In the genomic region with DNA sequence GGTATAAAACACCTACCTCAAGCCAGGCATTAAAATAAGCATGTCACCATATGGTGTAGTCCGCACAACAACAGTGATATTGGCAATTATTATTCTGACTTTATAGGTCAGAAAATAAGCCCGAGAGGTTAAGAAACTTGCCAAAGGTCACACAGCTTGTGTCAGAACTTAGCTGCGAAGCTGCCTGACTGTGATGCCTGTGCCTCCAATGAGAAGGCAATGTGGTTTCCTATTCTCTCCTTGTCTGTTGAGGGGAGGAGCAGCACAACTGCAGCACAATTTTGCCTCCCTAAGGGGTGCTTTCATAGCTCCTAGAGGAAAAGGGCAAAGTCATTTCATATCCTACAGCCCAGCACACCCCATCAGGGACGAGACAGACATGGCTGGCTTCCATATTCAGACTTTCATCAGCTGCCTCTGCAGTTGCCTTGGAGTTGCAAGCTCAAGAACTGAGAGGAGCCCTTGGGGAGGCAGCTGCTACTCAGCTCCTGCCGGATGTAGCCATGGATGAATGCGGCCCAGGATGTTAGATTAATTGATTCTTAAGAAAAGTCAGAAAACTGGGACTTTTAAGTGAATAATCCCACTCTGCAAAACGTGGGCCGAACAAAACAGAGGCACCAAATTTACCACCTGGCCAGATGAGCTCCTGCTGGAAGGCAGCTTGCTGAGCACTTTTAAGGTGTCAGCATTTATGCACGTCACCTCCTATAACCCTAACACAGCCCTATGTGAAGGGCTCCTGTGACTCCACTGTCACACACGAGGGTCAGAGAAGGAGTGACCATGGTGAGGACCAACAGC, we compare ENCODE assay signal across 8 cellular contexts. TPM values are rescaled to one million over a fixed set of nuclear protein-coding genes. Genes with fewer than 3 reads are reported as not detected.
DNase-seq lines count a peak whose midpoint lies in the region; ATAC-seq and TF ChIP-seq lines count a peak whose summit lies in the region.

No MANE protein-coding gene starts in this region.

- H3K4me3 ChIP-seq in heart left ventricle = no peak overlapping the region
- no peak overlapping the region for H3K4me3 ChIP-seq in hepatocyte

- H3K79me2 ChIP-seq in hepatocyte = no peaks in the 10 kb centered on the region

- H3K27ac ChIP-seq in heart left ventricle = no peak overlapping the region
- H3K27ac ChIP-seq in hepatocyte = no peak overlapping the region

- TF ChIP-seq POLR2A in heart left ventricle (IDR thresholded peaks at IDR 0.05) = no peak

- peaks cover 0 to 13% (median 0%) of the 10 kb centered on the region in 9 donors for H3K36me3 ChIP-seq in heart left ventricle
- H3K36me3 ChIP-seq in hepatocyte (replicated peaks; ENCODE audit: insufficient read depth, low read depth) = no peaks in the 10 kb centered on the region

- ATAC-seq in Right ventricle myocardium superior (ENCODE audit: poor library complexity) (peak; percentile 25), heart left ventricle (no peak), HG02642 (IDR thresholded peaks at IDR 0.05; ENCODE audit: poor library complexity, unreplicated experiment) (no peak), GM18517 (IDR thresholded peaks at IDR 0.05; ENCODE audit: unreplicated experiment) (no peak)

- POLR2A ChIA-PET in activated CD4-positive, alpha-beta memory T cell treated with anti-CD3 and anti-CD28 coated beads for 36 hours (lab: Charles Lee) = no interaction called here

- H3K27me3 ChIP-seq in heart left ventricle (no peaks in the 10 kb centered on the region), hepatocyte (no peaks in the 10 kb centered on the region)

- no peak overlapping the region for H2AFZ ChIP-seq in hepatocyte

- TF ChIP-seq CTCF in heart left ventricle (IDR thresholded peaks at IDR 0.05) (no peak), hepatocyte (IDR thresholded peaks at IDR 0.05; ENCODE audit: poor library complexity) (no peak)

- intact Hi-C loops in Right ventricle myocardium superior (cut with DNase I) = no loop called here
- intact Hi-C loops in heart left ventricle (cut with DNase I) = loop anchor here in 9 of 10 donors (1.0 to 10.0 kb wide), 6 partner anchors 78 to 480 kb away; partner anchors contain the start of gene ARPP19 (in 5 of the 9)
- intact Hi-C loops in activated CD4-positive, alpha-beta memory T cell treated with anti-CD3 and anti-CD28 coated beads for 36 hours (cut with micrococcal nuclease) = loop anchor here (1.0 to 2.0 kb wide), 5 partner anchors 74 to 478 kb away; partner anchors contain the start of gene MYO5A

- no peak overlapping the region for H3K27ac Mint-ChIP-seq in activated CD4-positive, alpha-beta memory T cell treated with anti-CD3 and anti-CD28 coated beads for 36 hours

- WGBS in heart left ventricle, 4 donors = 53 to 67% (median 63%) methylated on average over 10 of the region's 10 CpGs
- WGBS in hepatocyte (ENCODE audit: low lambda C conversion rate, missing lambda C conversion rate) = 78% methylated on average over 10 of the region's 10 CpGs

- no peak for DNase-seq in Right ventricle myocardium superior
- no peak for DNase-seq in heart left ventricle
- DNase-seq in activated CD4-positive, alpha-beta memory T cell treated with anti-CD3 and anti-CD28 coated beads for 36 hours = no peak
- no peak for DNase-seq in hepatocyte (ENCODE audit: low spot score)
- no peak for DNase-seq in dedifferentiated amniotic fluid mesenchymal stem cell (ENCODE audit: extremely low spot score)
- DNase-seq in globus pallidus (ENCODE audit: low spot score) = no peak

- no peaks in the 10 kb centered on the region for H4K20me1 ChIP-seq in hepatocyte (ENCODE audit: insufficient read depth, poor library complexity, severe bottlenecking)

- no peaks in the 10 kb centered on the region for H3K9me2 ChIP-seq in hepatocyte (replicated peaks; ENCODE audit: insufficient read depth)

- CTCF ChIA-PET in activated CD4-positive, alpha-beta memory T cell treated with anti-CD3 and anti-CD28 coated beads for 36 hours (lab: Charles Lee) = interaction anchor here (0.6 to 6.3 kb wide), 43 partner anchors 12 to 537 kb away, joined by 3 to 94 read pairs (median 4); partner anchors contain the start of gene ARPP19

- H3K9me3 ChIP-seq in heart left ventricle (no peaks in the 10 kb centered on the region), hepatocyte (ENCODE audit: low read depth) (no peaks in the 10 kb centered on the region)

- H3K4me1 ChIP-seq in heart left ventricle (peaks cover 0 to 33% (median 16%) of the 10 kb centered on the region in 12 donors), hepatocyte (ENCODE audit: insufficient read depth) (peaks cover 5% of the 10 kb centered on the region)

- H3K9me3 Mint-ChIP-seq in activated CD4-positive, alpha-beta memory T cell treated with anti-CD3 and anti-CD28 coated beads for 36 hours = no peaks in the 10 kb centered on the region

- peak overlapping the region; percentile 37 for H3K4me3 Mint-ChIP-seq in activated CD4-positive, alpha-beta memory T cell treated with anti-CD3 and anti-CD28 coated beads for 36 hours

- no peaks in the 10 kb centered on the region for H3K27me3 Mint-ChIP-seq in activated CD4-positive, alpha-beta memory T cell treated with anti-CD3 and anti-CD28 coated beads for 36 hours

- peak overlapping the region; percentile 56 for H3K4me2 ChIP-seq in hepatocyte

- no peaks in the 10 kb centered on the region for H3K36me3 Mint-ChIP-seq in activated CD4-positive, alpha-beta memory T cell treated with anti-CD3 and anti-CD28 coated beads for 36 hours

- peaks cover 30% of the 10 kb centered on the region for H3K4me1 Mint-ChIP-seq in activated CD4-positive, alpha-beta memory T cell treated with anti-CD3 and anti-CD28 coated beads for 36 hours (ENCODE audit: low read depth)

RNA-seq across cellular contexts. Expression of gene MYO5C, which starts 38.5 kb away (rescaled TPM):
- total RNA-seq in Right ventricle myocardium superior (2.3 TPM), heart left ventricle (1 to 10 TPM; 1.0 to 7.2 (median 3.4) TPM), hepatocyte (15.7 and 18.2 TPM in 2 replicates)
- polyA plus RNA-seq in heart left ventricle (under 1 TPM; 0.89 to 0.95 TPM), hepatocyte (6.7 and 10.2 TPM in 2 replicates)
- under 1 TPM; 0.27 to 0.50 TPM for total RNA-seq in activated CD4-positive, alpha-beta memory T cell treated with anti-CD3 and anti-CD28 coated beads for 36 hours
